In the genomic region with DNA sequence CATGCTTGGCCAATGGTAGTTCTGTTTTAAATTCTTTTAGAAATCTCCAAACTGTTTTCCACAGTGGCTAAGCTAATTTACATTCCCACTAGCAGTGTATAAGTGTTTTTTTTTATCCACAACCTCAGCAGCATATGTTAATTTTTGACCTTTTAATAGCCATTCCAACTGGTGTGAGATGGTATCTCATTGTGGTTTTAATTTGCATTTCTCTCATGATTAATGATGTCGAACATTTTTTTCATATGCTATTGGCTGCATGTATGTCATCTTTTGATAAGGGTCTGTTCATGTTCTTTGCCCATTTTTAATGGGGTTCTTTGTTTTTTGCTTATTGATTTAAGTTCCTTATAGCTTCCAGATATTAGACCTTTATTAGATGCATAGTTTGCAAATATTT, we compare ENCODE assay signal across 9 cellular contexts.
"Had no signal": no experiment of that assay in that cellular context is flagged by ENCODE, and none has a peak within 500 bp of the region (broad histone marks: within the 10 kb centered on the region; RNA-seq: fewer than 3 reads in every experiment).

No MANE protein-coding gene starts in this region.

- DNase-seq: GOT3, H7, HFFc6, KBM-7 had no signal

- H3K4me1 ChIP-seq: HAP-1 had no signal

- ATAC-seq: HCT116, HepG2 had no signal

- H3K27ac ChIP-seq: HL-60, KMS-11 had no signal

- H3K9ac ChIP-seq: KMS-11 had no signal

- FAIRE-seq: HepG2 had no signal

- H3K4me3 ChIP-seq: HAP-1 had no signal

- H3K4me2 ChIP-seq: KMS-11 had no signal
